In the genomic region with DNA sequence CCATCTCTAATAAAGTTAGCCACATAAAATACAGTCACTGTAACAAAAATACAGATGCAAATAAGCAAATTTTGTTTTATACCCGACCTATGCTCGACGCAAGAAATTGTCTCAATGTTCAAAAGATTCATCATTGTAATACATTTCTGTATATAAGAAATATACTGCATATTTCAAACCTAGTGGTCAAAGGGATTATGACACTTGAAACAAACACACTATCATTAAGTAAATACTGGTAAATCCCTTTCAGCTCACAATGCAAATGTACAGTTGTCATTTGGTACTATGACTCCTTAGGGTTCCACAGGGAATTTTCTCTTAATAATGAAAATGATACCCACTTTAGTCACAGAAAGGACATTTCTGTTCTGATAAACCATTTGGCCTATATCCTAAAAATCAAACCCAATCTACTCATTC, we compare ENCODE assay signal across 8 cellular contexts. TPM values are rescaled to one million over a fixed set of nuclear protein-coding genes. Genes with fewer than 3 reads are reported as not detected.
DNase-seq lines count a peak whose midpoint lies in the region; ATAC-seq and TF ChIP-seq lines count a peak whose summit lies in the region.

No MANE protein-coding gene starts in this region.

- H3K9me3 ChIP-seq in spleen (no peaks in the 10 kb centered on the region), WERI-Rb-1 (ENCODE audit: severe bottlenecking) (no peaks in the 10 kb centered on the region)

- H3K36me3 Mint-ChIP-seq in T-cell, result peaks cover 2% of the 10 kb centered on the region

- H3K4me3 Mint-ChIP-seq in T-cell, result peak overlapping the region; percentile 93 to 99 (median 98)

- DNase-seq in BJ (ENCODE audit: low read depth), result no peak
- DNase-seq in GM20000 (ENCODE audit: low spot score), result peak; percentile 44
- no peak for DNase-seq in T-cell
- peak; percentile 80 for DNase-seq in fibroblast of peridontal ligament (ENCODE audit: extremely low read depth)
- no peak for DNase-seq in spleen
- no peak for DNase-seq in WERI-Rb-1

- no peaks in the 10 kb centered on the region for H3K27me3 Mint-ChIP-seq in T-cell

- ATAC-seq in T-cell (replicated peaks in 1 of 4) (no peak), HG02884 (IDR thresholded peaks at IDR 0.05; ENCODE audit: unreplicated experiment) (no peak), HG03175 (IDR thresholded peaks at IDR 0.05; ENCODE audit: unreplicated experiment) (no peak)

- POLR2A ChIA-PET in BJ (lab: Charles Lee), result no interaction called here
- POLR2A ChIA-PET in T-cell (lab: Charles Lee), result interaction anchor here (0.5 to 2.1 kb wide), 11 partner anchors 10 to 798 kb away, joined by 3 to 13 read pairs (median 5); no protein-coding TSS in a partner anchor

- H3K4me1 ChIP-seq in spleen, result peaks cover 30 to 69% (median 51%) of the 10 kb centered on the region in 6 donors

- H3K27me3 ChIP-seq in BJ (ENCODE audit: control insufficient read depth, insufficient read depth, low read length) (no peaks in the 10 kb centered on the region), spleen (replicated peaks in 1 of 7) (no peaks in the 10 kb centered on the region), WERI-Rb-1 (ENCODE audit: insufficient read depth, low read depth, severe bottlenecking) (peaks cover 11% of the 10 kb centered on the region)

- H3K4me3 ChIP-seq in BJ (ENCODE audit: low read depth, low read length) (no peak overlapping the region), spleen (peak overlapping the region in 3 of 8 donors; percentile 36 to 90 (median 82)), WERI-Rb-1 (ENCODE audit: low read depth, low read length) (no peak overlapping the region)

- H3K27ac ChIP-seq in spleen, result peak overlapping the region in 7 of 8 donors; percentile 95 to 99 (median 99)
- no peak overlapping the region for H3K27ac ChIP-seq in WERI-Rb-1

- H3K27ac Mint-ChIP-seq in T-cell, result peak overlapping the region; percentile 98 to 100

- TF ChIP-seq CTCF in BJ (IDR thresholded peaks at IDR 0.05; ENCODE audit: insufficient read depth, low read depth, low read length) (peak; percentile 42), GM20000 (IDR thresholded peaks at IDR 0.05; ENCODE audit: extremely low read depth, missing control alignments) (no peak), spleen (IDR thresholded peaks at IDR 0.05 in 8 of 11, conservative IDR thresholded peaks at IDR 0.05 in 3 of 11) (peak; percentile 24 to 67 (median 54)), WERI-Rb-1 (IDR thresholded peaks at IDR 0.05; ENCODE audit: low read depth, low read length) (no peak)

- H3K36me3 ChIP-seq in BJ (ENCODE audit: control insufficient read depth, insufficient read depth, low read length) (no peaks in the 10 kb centered on the region), spleen (no peaks in the 10 kb centered on the region), WERI-Rb-1 (no peaks in the 10 kb centered on the region)

- peaks cover 59 to 70% (median 63%) of the 10 kb centered on the region in 3 donors for H3K4me1 Mint-ChIP-seq in T-cell

- intact Hi-C loops in spleen (cut with DNase I; ENCODE audit: low total_unique reads), result loop anchor here (10.0 kb wide), 1 partner anchor 118 kb away; no protein-coding TSS in a partner anchor

- 54 to 66% (median 57%) methylated on average over 3 of the region's 3 CpGs for WGBS in spleen, 5 donors

- CTCF ChIA-PET in BJ (lab: Yijun Ruan, JAX), result interaction anchor here (0.9 to 1.4 kb wide), 4 partner anchors 8 to 250 kb away, joined by 3 read pairs; no protein-coding TSS in a partner anchor
- CTCF ChIA-PET in T-cell (lab: Charles Lee), result interaction anchor here (0.6 to 3.7 kb wide), 11 partner anchors 13 to 179 kb away, joined by 3 to 20 read pairs (median 3); no protein-coding TSS in a partner anchor

- no peaks in the 10 kb centered on the region for H3K9me3 Mint-ChIP-seq in T-cell

- TF ChIP-seq POLR2A in spleen (IDR thresholded peaks at IDR 0.05), result no peak

RNA-seq across cellular contexts. Expression of gene HIVEP2, which starts 2.2 kb away (rescaled TPM):
- polyA plus RNA-seq in BJ (2011; rRNA removed) (3.7 and 5.5 TPM in 2 replicates), spleen (1 to 10 TPM; 2.5 to 3.2 (median 3.0) TPM)
- polyA minus RNA-seq in BJ (2011; rRNA and poly(A)+ RNA removed), result 10.1 and 14.8 TPM in 2 replicates
- total RNA-seq in T-cell (10 to 100 TPM; 71.4 to 81.4 (median 75.2) TPM), spleen (10 to 100 TPM; 26.8 to 41.3 (median 32.7) TPM)

Comparison
In these comparisons a context has a peak if more than half of its experiments do, and no peak if none do; other contexts are left out.
1. DNase-seq: peak in GM20000 (single experiment) and fibroblast of peridontal ligament (single experiment); none in BJ (single experiment), T-cell (0 of 34), spleen (single experiment) and WERI-Rb-1 (single experiment).
2. CTCF ChIP-seq: peak in BJ (single experiment) and spleen (11 of 11); none in GM20000 (single experiment) and WERI-Rb-1 (single experiment).